10 cellular contexts compared by ENCODE assay signal in the genomic region with DNA sequence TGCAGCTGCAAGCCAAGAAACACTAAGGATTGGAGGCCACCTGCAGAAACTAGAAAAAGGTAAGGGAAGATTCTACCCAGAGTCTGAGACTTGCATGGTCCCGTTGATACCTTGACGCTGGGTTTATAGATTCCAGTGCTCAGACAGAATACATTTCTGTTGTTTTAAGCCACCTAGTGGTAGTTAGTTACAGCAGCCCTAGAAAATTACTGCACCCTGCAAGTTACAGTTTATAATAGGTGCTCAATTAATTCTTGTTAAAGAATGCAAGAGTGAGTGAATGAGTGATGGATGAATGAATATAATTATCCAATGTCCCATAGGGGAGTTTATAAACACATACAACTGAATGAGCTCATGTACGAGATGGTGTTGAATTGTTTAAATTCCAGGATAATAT.
A peak's percentile ranks its signal among the peaks of the same experiment; 100 is the strongest.
DNase-seq lines count a peak whose midpoint lies in the region; ATAC-seq, FAIRE-seq and TF ChIP-seq lines count a peak whose summit lies in the region.
"Had no signal": no experiment of that assay in that cellular context is flagged by ENCODE, and none has a peak within 500 bp of the region (broad histone marks: within the 10 kb centered on the region; RNA-seq: fewer than 3 reads in every experiment).

No MANE protein-coding gene starts in this region.

- H2AFZ ChIP-seq in astrocyte (ENCODE audit: low read depth, low read length): no peak overlapping the region

- H3K36me3 Mint-ChIP-seq in astrocyte (ENCODE audit: low read depth, unreplicated experiment) (no peaks in the 10 kb centered on the region), neural crest cell (ENCODE audit: low read depth) (no peaks in the 10 kb centered on the region)

- DNase-seq in Jurkat, Clone E6-1 (ENCODE audit: low read depth, low spot score): peak; percentile 12
- DNase-seq in astrocyte (ENCODE audit: low read depth) (no peak), neural crest cell (ENCODE audit: low read depth, low spot score) (no peak), mesenteric fat pad (ENCODE audit: low spot score) (no peak)
- DNase-seq: activated gamma-delta T cell treated with Interleukin-2 at 50 U/mL for 16 hours had no signal

- H3K36me3 ChIP-seq in astrocyte (ENCODE audit: insufficient read depth, low read length): no peaks in the 10 kb centered on the region

- TF ChIP-seq CTCF in astrocyte (IDR thresholded peaks at IDR 0.05; ENCODE audit: insufficient read depth, low read depth, low read length): peak; percentile 21
- peak; percentile 54 for TF ChIP-seq CTCF in neural crest cell (conservative IDR thresholded peaks at IDR 0.05)

- H3K27me3 Mint-ChIP-seq in astrocyte (ENCODE audit: low read depth, unreplicated experiment) (peaks cover 2% of the 10 kb centered on the region), neural crest cell (ENCODE audit: low read depth) (no peaks in the 10 kb centered on the region)

- no peak overlapping the region for H3K4me2 ChIP-seq in astrocyte (ENCODE audit: low read length)

- H4K20me1 ChIP-seq in astrocyte (ENCODE audit: insufficient read depth, low read length): no peaks in the 10 kb centered on the region

- peak; percentile 66 for ATAC-seq in GM18502 (IDR thresholded peaks at IDR 0.05; ENCODE audit: poor library complexity, unreplicated experiment)
- no peak for ATAC-seq in HG02610 (IDR thresholded peaks at IDR 0.05; ENCODE audit: unreplicated experiment)
- no peak for ATAC-seq in GM18519 (IDR thresholded peaks at IDR 0.05; ENCODE audit: low FRiP score, unreplicated experiment)

- H3K27ac Mint-ChIP-seq in astrocyte (ENCODE audit: unreplicated experiment): no peak overlapping the region
- H3K27ac Mint-ChIP-seq in neural crest cell (ENCODE audit: unreplicated experiment): no peak overlapping the region

- H3K27ac ChIP-seq in astrocyte (ENCODE audit: low read depth, low read length): no peak overlapping the region
- H3K27ac ChIP-seq: SK-N-MC had no signal

- H3K4me1 Mint-ChIP-seq in astrocyte (ENCODE audit: low read depth, unreplicated experiment) (no peaks in the 10 kb centered on the region), neural crest cell (peaks cover 5% of the 10 kb centered on the region)

- no peaks in the 10 kb centered on the region for H3K9me3 ChIP-seq in astrocyte (ENCODE audit: insufficient read depth, low read depth, low read length)

- H3K9me3 Mint-ChIP-seq in astrocyte (ENCODE audit: unreplicated experiment) (peaks cover 2% of the 10 kb centered on the region), neural crest cell (no peaks in the 10 kb centered on the region)

- no peak for FAIRE-seq in astrocyte (lab: Jason Lieb, UNC)
- FAIRE-seq: frontal cortex had no signal

- H3K79me2 ChIP-seq in astrocyte (ENCODE audit: insufficient read depth, low read length): no peaks in the 10 kb centered on the region

- no peak overlapping the region for H3K9ac ChIP-seq in astrocyte (ENCODE audit: low read length)

- H3K4me3 Mint-ChIP-seq in astrocyte (ENCODE audit: unreplicated experiment) (no peak overlapping the region), neural crest cell (no peak overlapping the region)

- H3K4me1 ChIP-seq in astrocyte (ENCODE audit: insufficient read depth, low read length): no peaks in the 10 kb centered on the region

- H3K4me3 ChIP-seq in Jurkat, Clone E6-1 (ENCODE audit: low read length): no peak overlapping the region
- no peak overlapping the region for H3K4me3 ChIP-seq in astrocyte (ENCODE audit: insufficient read depth, low read depth, low read length)
- H3K4me3 ChIP-seq: SK-N-MC had no signal

- H3K27me3 ChIP-seq in astrocyte (ENCODE audit: insufficient read depth, low read length): no peaks in the 10 kb centered on the region
